In the genomic region with DNA sequence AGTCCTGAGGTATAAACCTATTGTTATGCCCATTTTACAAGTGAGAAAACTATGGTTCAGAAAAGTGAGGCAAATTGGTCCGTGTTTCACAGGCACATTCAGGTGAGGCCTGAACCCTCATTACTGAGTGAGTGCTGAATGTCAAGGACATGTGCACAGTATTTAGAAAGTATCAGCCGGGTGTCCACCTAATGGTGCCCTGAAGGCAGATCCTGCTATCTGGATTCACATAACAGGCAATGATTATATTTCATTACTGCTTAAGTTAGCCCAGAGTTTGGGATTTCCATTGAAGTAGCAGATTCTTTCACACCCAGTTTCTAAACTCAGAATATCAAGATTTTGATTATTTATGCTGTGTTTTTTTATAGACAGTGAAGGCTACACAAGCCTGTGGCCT, we compare ENCODE assay signal across 22 cellular contexts.
DNase-seq lines count a peak whose midpoint lies in the region; ATAC-seq and TF ChIP-seq lines count a peak whose summit lies in the region.
"Had no signal": no experiment of that assay in that cellular context is flagged by ENCODE, and none has a peak within 500 bp of the region (broad histone marks: within the 10 kb centered on the region; RNA-seq: fewer than 3 reads in every experiment).

No MANE protein-coding gene starts in this region.

- H3K4me3 ChIP-seq in fibroblast of pulmonary artery (replicated peaks; ENCODE audit: low read depth, low read length) (peak overlapping the region; percentile 66), osteoblast (ENCODE audit: insufficient read depth, low read length) (no peak overlapping the region), GM23338 (no peak overlapping the region), mesendoderm (ENCODE audit: low read length) (no peak overlapping the region)

- H3K36me3 Mint-ChIP-seq in WTC11 (no peaks in the 10 kb centered on the region), type B pancreatic cell (peaks cover 4% of the 10 kb centered on the region), GM23338 (ENCODE audit: low read depth) (no peaks in the 10 kb centered on the region)
- H3K36me3 Mint-ChIP-seq: activated naive CD8-positive, alpha-beta T cell treated with anti-CD3 and anti-CD28 coated beads for 36 hours had no signal

- H3K27ac ChIP-seq in osteoblast (ENCODE audit: low read depth, low read length), result peak overlapping the region; percentile 91
- H3K27ac ChIP-seq in GM23338 (ENCODE audit: low read depth), result no peak overlapping the region
- no peak overlapping the region for H3K27ac ChIP-seq in mesendoderm (ENCODE audit: low read depth, low read length)
- H3K27ac ChIP-seq: neutrophil had no signal

- peaks cover 11% of the 10 kb centered on the region for H3K79me1 ChIP-seq in mesendoderm (ENCODE audit: low read length)

- H3K4me3 Mint-ChIP-seq in WTC11 (no peak overlapping the region), type B pancreatic cell (peak overlapping the region; percentile 22), GM23338 (no peak overlapping the region)
- H3K4me3 Mint-ChIP-seq: activated CD8-positive, alpha-beta T cell treated with anti-CD3 and anti-CD28 coated beads for 36 hours; activated naive CD8-positive, alpha-beta T cell treated with anti-CD3 and anti-CD28 coated beads for 36 hours; activated T-cell treated with anti-CD3 and anti-CD28 coated beads, Interleukin-2, amount 50 U/mL, for 72 hours; B cell; stimulated activated naive CD8-positive, alpha-beta T cell treated with anti-CD3 and anti-CD28 coated beads, Interleukin-15, amount 100 ng/mL, for 72 hours; T-helper 2 cell treated with Interferon-gamma antibody and Interleukin-4, amounts not matched to agents 5 μg/mL and 100 μg/mL, for 36 hours had no signal

- no peak overlapping the region for H3K9ac ChIP-seq in mesendoderm (ENCODE audit: low read length)

- H3K4ac ChIP-seq in mesendoderm (ENCODE audit: low read depth, low read length), result no peak overlapping the region

- H2AK5ac ChIP-seq in mesendoderm (ENCODE audit: low read length), result no peak overlapping the region

- H4K20me1 ChIP-seq in osteoblast (ENCODE audit: insufficient read depth, low read length) (no peaks in the 10 kb centered on the region), GM23338 (replicated peaks; ENCODE audit: insufficient read depth) (peaks cover 21% of the 10 kb centered on the region)

- peaks cover 72% of the 10 kb centered on the region for H3K4me1 ChIP-seq in osteoblast (ENCODE audit: insufficient read depth, low read length)
- H3K4me1 ChIP-seq in GM23338 (ENCODE audit: insufficient read depth), result peaks cover 34% of the 10 kb centered on the region
- H3K4me1 ChIP-seq in mesendoderm (ENCODE audit: control insufficient read depth, low read depth, low read length), result peaks cover 33% of the 10 kb centered on the region

- peak overlapping the region; percentile 24; the same call in 1 of the 2 replicates for H3K27ac Mint-ChIP-seq in WTC11
- peak overlapping the region; percentile 47 for H3K27ac Mint-ChIP-seq in type B pancreatic cell
- H3K27ac Mint-ChIP-seq in GM23338, result no peak overlapping the region
- H3K27ac Mint-ChIP-seq: activated CD8-positive, alpha-beta T cell treated with anti-CD3 and anti-CD28 coated beads for 36 hours; activated naive CD8-positive, alpha-beta T cell treated with anti-CD3 and anti-CD28 coated beads for 36 hours; activated T-cell treated with anti-CD3 and anti-CD28 coated beads, Interleukin-2, amount 50 U/mL, for 72 hours; B cell; stimulated activated naive CD8-positive, alpha-beta T cell treated with anti-CD3 and anti-CD28 coated beads, Interleukin-15, amount 100 ng/mL, for 72 hours; T-helper 2 cell treated with Interferon-gamma antibody and Interleukin-4, amounts not matched to agents 5 μg/mL and 100 μg/mL, for 36 hours had no signal

- 0 out of 2 replicates have a peak, but pooled peaks cover 4% of the 10 kb centered on the region for H3F3A ChIP-seq in GM23338 (replicated peaks; ENCODE audit: low read depth)

- no peak overlapping the region for H3K4me2 ChIP-seq in osteoblast (ENCODE audit: insufficient read depth, low read length)
- H3K4me2 ChIP-seq in GM23338, result no peak overlapping the region
- no peak overlapping the region for H3K4me2 ChIP-seq in mesendoderm (ENCODE audit: low read length)

- no peak overlapping the region for H2BK5ac ChIP-seq in mesendoderm (ENCODE audit: low read length)

- no peaks in the 10 kb centered on the region for H3K9me2 ChIP-seq in GM23338 (ENCODE audit: insufficient read depth)

- no peak overlapping the region for H4K5ac ChIP-seq in mesendoderm (ENCODE audit: low read length)

- no peak for DNase-seq in WTC11 (ENCODE audit: low spot score)
- no peak for DNase-seq in fibroblast of pulmonary artery (ENCODE audit: low read depth)
- no peak for DNase-seq in osteoblast (ENCODE audit: insufficient read length, low spot score, missing footprints)
- no peak for DNase-seq in type B pancreatic cell (ENCODE audit: extremely low spot score, unreplicated experiment)
- no peak for DNase-seq in HCEC 1CT
- no peak for DNase-seq in GM23338 (ENCODE audit: low spot score)
- DNase-seq in mesendoderm, result no peak
- DNase-seq: activated CD4-positive, CD25-positive, alpha-beta regulatory T cell; activated CD8-positive, alpha-beta T cell treated with anti-CD3 and anti-CD28 coated beads for 36 hours; activated naive CD8-positive, alpha-beta T cell treated with anti-CD3 and anti-CD28 coated beads for 36 hours; activated T-cell treated with anti-CD3 and anti-CD28 coated beads, Interleukin-2, amount 50 U/mL, for 72 hours; EL; kidney; NCI-H1105; NCI-H2107; NCI-H526; SIG-M5; stimulated activated naive CD8-positive, alpha-beta T cell treated with anti-CD3 and anti-CD28 coated beads, Interleukin-15, amount 100 ng/mL, for 72 hours had no signal

- no peak overlapping the region for H3K56ac ChIP-seq in mesendoderm (ENCODE audit: low read length)

- H3K36me3 ChIP-seq in osteoblast (ENCODE audit: insufficient read depth, low read length), result no peaks in the 10 kb centered on the region
- no peaks in the 10 kb centered on the region for H3K36me3 ChIP-seq in GM23338 (ENCODE audit: insufficient read depth)
- no peaks in the 10 kb centered on the region for H3K36me3 ChIP-seq in mesendoderm (ENCODE audit: control insufficient read depth, insufficient read depth, low read length)
- H3K36me3 ChIP-seq: neutrophil had no signal

- ATAC-seq in WTC11 (no peak), GM23338 (no peak), HG03521 (IDR thresholded peaks at IDR 0.05; ENCODE audit: unreplicated experiment) (no peak)
- ATAC-seq: activated CD8-positive, alpha-beta T cell treated with anti-CD3 and anti-CD28 coated beads for 36 hours; activated T-cell treated with anti-CD3 and anti-CD28 coated beads, Interleukin-2, amount 50 U/mL, for 72 hours; stimulated activated naive CD8-positive, alpha-beta T cell treated with anti-CD3 and anti-CD28 coated beads, Interleukin-15, amount 100 ng/mL, for 72 hours had no signal

- CTCF ChIA-PET in WTC11 (lab: Charles Lee), result interaction anchor here (0.8 to 1.4 kb wide), 2 partner anchors 24 to 27 kb away, joined by 3 to 7 read pairs; no protein-coding TSS in a partner anchor

- no peak overlapping the region for H3K18ac ChIP-seq in mesendoderm (ENCODE audit: low read length)

- peaks cover 27% of the 10 kb centered on the region for H3K79me2 ChIP-seq in osteoblast (ENCODE audit: insufficient read depth, low read length)
- peaks cover 65% of the 10 kb centered on the region for H3K79me2 ChIP-seq in GM23338 (replicated peaks; ENCODE audit: insufficient read depth)
- H3K79me2 ChIP-seq in mesendoderm (ENCODE audit: control insufficient read depth, insufficient read depth, low read length), result no peaks in the 10 kb centered on the region

- no peak overlapping the region for H3K23ac ChIP-seq in mesendoderm (ENCODE audit: low read length)

- no CpG with 5 or more reads among the region's 2 CpGs for WGBS in mesendoderm (ENCODE audit: extremely low coverage, insufficient coverage, low lambda C conversion rate)

- no peak overlapping the region for H4K8ac ChIP-seq in mesendoderm (ENCODE audit: low read depth, low read length)

- no peak overlapping the region for H2BK120ac ChIP-seq in mesendoderm (ENCODE audit: low read depth, low read length)

- no peaks in the 10 kb centered on the region for H3K9me3 ChIP-seq in osteoblast (ENCODE audit: low read depth, low read length)
- H3K9me3 ChIP-seq: neutrophil had no signal

- POLR2A ChIA-PET in WTC11 (lab: Charles Lee), result interaction anchor here (1.5 kb wide), 1 partner anchor 146 kb away, joined by 3 read pairs; the partner anchor contains the start of gene SCAMP1

- H3K27me3 Mint-ChIP-seq in WTC11 (ENCODE audit: low read depth) (no peaks in the 10 kb centered on the region), type B pancreatic cell (peaks cover 4% of the 10 kb centered on the region), GM23338 (ENCODE audit: insufficient read depth, low read depth, poor library complexity) (peaks cover 7% of the 10 kb centered on the region)
- H3K27me3 Mint-ChIP-seq: B cell had no signal

- no peak overlapping the region for H2AFZ ChIP-seq in osteoblast (ENCODE audit: low read length)
- no peak overlapping the region for H2AFZ ChIP-seq in GM23338

- H2BK15ac ChIP-seq in mesendoderm (replicated peaks; ENCODE audit: low read depth), result no peak overlapping the region

- H3K27me3 ChIP-seq in osteoblast (ENCODE audit: insufficient read depth, low read length), result no peaks in the 10 kb centered on the region
- no peaks in the 10 kb centered on the region for H3K27me3 ChIP-seq in GM23338 (ENCODE audit: insufficient read depth)
- no peaks in the 10 kb centered on the region for H3K27me3 ChIP-seq in mesendoderm (ENCODE audit: insufficient read depth, low read length, poor library complexity)
- H3K27me3 ChIP-seq: neutrophil had no signal

- TF ChIP-seq CTCF in WTC11 (IDR thresholded peaks at IDR 0.05), result no peak
- no peak for TF ChIP-seq CTCF in fibroblast of pulmonary artery (IDR thresholded peaks at IDR 0.05; ENCODE audit: low read length, missing control alignments)
- no peak for TF ChIP-seq CTCF in osteoblast (IDR thresholded peaks at IDR 0.05; ENCODE audit: extremely low read depth, low read depth, low read length)
- no peak for TF ChIP-seq CTCF in type B pancreatic cell (conservative IDR thresholded peaks at IDR 0.05)
- no peak for TF ChIP-seq CTCF in GM23338 (conservative IDR thresholded peaks at IDR 0.05; ENCODE audit: low read depth in 2 of 2)

- H3K4me1 Mint-ChIP-seq in WTC11 (peaks cover 77% of the 10 kb centered on the region), type B pancreatic cell (ENCODE audit: unreplicated experiment) (peaks cover 79% of the 10 kb centered on the region), GM23338 (peaks cover 61% of the 10 kb centered on the region)

- H3K9me3 Mint-ChIP-seq in WTC11 (no peaks in the 10 kb centered on the region), type B pancreatic cell (no peaks in the 10 kb centered on the region), GM23338 (no peaks in the 10 kb centered on the region)
- H3K9me3 Mint-ChIP-seq: activated CD8-positive, alpha-beta T cell treated with anti-CD3 and anti-CD28 coated beads for 36 hours; activated naive CD8-positive, alpha-beta T cell treated with anti-CD3 and anti-CD28 coated beads for 36 hours; activated T-cell treated with anti-CD3 and anti-CD28 coated beads, Interleukin-2, amount 50 U/mL, for 72 hours; stimulated activated naive CD8-positive, alpha-beta T cell treated with anti-CD3 and anti-CD28 coated beads, Interleukin-15, amount 100 ng/mL, for 72 hours; T-helper 2 cell treated with Interferon-gamma antibody and Interleukin-4, amounts not matched to agents 5 μg/mL and 100 μg/mL, for 36 hours had no signal

TF ChIP-seq in GM23338, 12 proteins besides CTCF, POLR2A, EP300 and RAD21 (continues in another document):
- no peak for TF ChIP-seq ZNF114 (CRISPR knock-in tag; IDR thresholded peaks at IDR 0.05)
